ENCODE assay signal across 8 cellular contexts in genomic region chr4:39976945-39977488, GRCh38. TPM values are rescaled to one million over a fixed set of nuclear protein-coding genes. Genes with fewer than 3 reads are reported as not detected.
DNase-seq lines count a peak whose midpoint lies in the region; ATAC-seq and TF ChIP-seq lines count a peak whose summit lies in the region.

No MANE protein-coding gene starts in this region.

- peaks cover 13% of the 10 kb centered on the region for H3K4me1 ChIP-seq in skeletal muscle satellite cell (ENCODE audit: control insufficient read depth, insufficient read depth, low read length)

- DNase-seq in AG20443 (ENCODE audit: low spot score) (peak; percentile 31), T-cell (peak in 30 of 34 experiments; percentile 1 to 53 (median 32)), astrocyte of the cerebellum (ENCODE audit: low read depth) (no peak), EL (no peak)

- peaks cover 37 to 40% (median 37%) of the 10 kb centered on the region in 3 donors for H3K4me1 Mint-ChIP-seq in T-cell

- TF ChIP-seq CTCF in astrocyte of the cerebellum (IDR thresholded peaks at IDR 0.05; ENCODE audit: low read depth, low read length, missing control alignments): no peak

- peak; percentile 33 for ATAC-seq in GM19324 (IDR thresholded peaks at IDR 0.05; ENCODE audit: low FRiP score, unreplicated experiment)
- peak; percentile 22 for ATAC-seq in HG03439 (IDR thresholded peaks at IDR 0.05; ENCODE audit: unreplicated experiment)
- peak; percentile 11 to 34 (median 32) for ATAC-seq in T-cell (replicated peaks in 1 of 4)

- CTCF ChIA-PET in T-cell (lab: Charles Lee): no interaction called here

- H3K4me2 ChIP-seq in skeletal muscle satellite cell (ENCODE audit: low read length): peak overlapping the region; percentile 99

- H3K9me3 Mint-ChIP-seq in T-cell: no peaks in the 10 kb centered on the region

- in situ Hi-C loops in astrocyte of the cerebellum (cut with HindIII; ENCODE audit: low sequenced_read_pairs): no loop called here

- peak overlapping the region; percentile 77 to 87 (median 86) for H3K4me3 Mint-ChIP-seq in T-cell

- peaks cover 24% of the 10 kb centered on the region for H3K36me3 ChIP-seq in skeletal muscle satellite cell (ENCODE audit: insufficient read depth, low read length)

- H3K9me3 ChIP-seq in skeletal muscle satellite cell (replicated peaks; ENCODE audit: low read length): no peaks in the 10 kb centered on the region

- POLR2A ChIA-PET in T-cell (lab: Charles Lee): no interaction called here

- no peaks in the 10 kb centered on the region for H3K27me3 Mint-ChIP-seq in T-cell

- H3K27me3 ChIP-seq in skeletal muscle satellite cell (ENCODE audit: control insufficient read depth, insufficient read depth, low read length): no peaks in the 10 kb centered on the region

- H3K4me3 ChIP-seq in astrocyte of the cerebellum (ENCODE audit: low read depth, low read length): peak overlapping the region; percentile 93
- peak overlapping the region; percentile 82 for H3K4me3 ChIP-seq in iPS-11a (ENCODE audit: low read depth, low read length)
- H3K4me3 ChIP-seq in skeletal muscle satellite cell (ENCODE audit: low read length): peak overlapping the region; percentile 69

- H3K27ac Mint-ChIP-seq in T-cell: peak overlapping the region; percentile 27 to 64

- peaks cover 23% of the 10 kb centered on the region for H3K36me3 Mint-ChIP-seq in T-cell

- peak overlapping the region; percentile 99 for H3K9ac ChIP-seq in skeletal muscle satellite cell (ENCODE audit: low read depth, low read length)

RNA-seq across cellular contexts. Expression of gene PDS5A, which starts 0.7 kb away (rescaled TPM):
- 100 to 1,000 TPM in 2 of 5 donors, 10 to 100 TPM in 3; 73.5 to 113 (median 88.5) TPM for total RNA-seq in T-cell
- total RNA-seq in skeletal muscle satellite cell (2012; rRNA removed): 51.5 and 58.1 TPM in 2 replicates

Comparison
In these comparisons a context has a peak if more than half of its experiments do, and no peak if none do; other contexts are left out.
1. DNase-seq: peak in AG20443 (single experiment) and T-cell (30 of 34); none in astrocyte of the cerebellum (single experiment) and EL (single experiment).
2. Peak in every context shown above with its lines, with median percentiles within 50 percentile points of each other: ATAC-seq and H3K4me3 ChIP-seq.